In genomic region chr1:160637065-160637464, GRCh38 we compare ENCODE assay signal across 22 cellular contexts. TPM values are rescaled to one million over a fixed set of nuclear protein-coding genes. Genes with fewer than 3 reads are reported as not detected.
DNase-seq lines count a peak whose midpoint lies in the region; ATAC-seq and TF ChIP-seq lines count a peak whose summit lies in the region.
"Had no signal": no experiment of that assay in that cellular context is flagged by ENCODE, and none has a peak within 500 bp of the region (broad histone marks: within the 10 kb centered on the region; RNA-seq: fewer than 3 reads in every experiment).

No MANE protein-coding gene starts in this region.

- no peak for DNase-seq in CD8-positive, alpha-beta T cell
- no peak for DNase-seq in activated CD8-positive, alpha-beta T cell treated with anti-CD3 and anti-CD28 coated beads for 36 hours
- DNase-seq in endothelial cell (ENCODE audit: low spot score) (no peak), head of caudate nucleus (no peak)
- no peak for DNase-seq in stimulated activated naive CD4-positive, alpha-beta T cell treated with Interleukin-2 at 50 U/mL for 16 hours (lab: John Stamatoyannopoulos, UW)
- DNase-seq: activated CD4-positive, alpha-beta T cell treated with anti-CD3 and anti-CD28 coated beads for 1 hour; cortex of kidney; DMS153; KG1; left lung; NCI-H1092; NCI-H524; SHP77; stimulated activated CD4-positive, alpha-beta T cell treated with anti-CD3 and anti-CD28 coated beads, Interleukin-2, amount 100 ng/mL, for 48 hours had no signal

- no peaks in the 10 kb centered on the region for H3K27me3 Mint-ChIP-seq in CD8-positive, alpha-beta T cell (ENCODE audit: low read depth)
- no peaks in the 10 kb centered on the region for H3K27me3 Mint-ChIP-seq in activated CD8-positive, alpha-beta T cell treated with anti-CD3 and anti-CD28 coated beads for 36 hours
- peaks cover 8% of the 10 kb centered on the region for H3K27me3 Mint-ChIP-seq in endothelial cell (ENCODE audit: unreplicated experiment)

- POLR2A ChIA-PET in CD8-positive, alpha-beta T cell (lab: Charles Lee) = interaction anchor here (1.2 kb wide), 1 partner anchor 9 kb away, joined by 4 read pairs; the partner anchor contains the start of gene SLAMF1
- POLR2A ChIA-PET in activated CD8-positive, alpha-beta T cell treated with anti-CD3 and anti-CD28 coated beads for 36 hours (lab: Charles Lee) = interaction anchor here (0.9 to 1.2 kb wide), 3 partner anchors 8 to 71 kb away, joined by 3 to 7 read pairs (median 3); no protein-coding TSS in a partner anchor

- H3K9ac ChIP-seq in BLaER1 = no peak overlapping the region
- H3K9ac ChIP-seq: parathyroid adenoma had no signal

- H3K4me1 Mint-ChIP-seq in CD8-positive, alpha-beta T cell (ENCODE audit: low read depth) = peaks cover 95% of the 10 kb centered on the region
- H3K4me1 Mint-ChIP-seq in activated CD8-positive, alpha-beta T cell treated with anti-CD3 and anti-CD28 coated beads for 36 hours (ENCODE audit: low read depth) = peaks cover 91% of the 10 kb centered on the region
- peaks cover 28% of the 10 kb centered on the region for H3K4me1 Mint-ChIP-seq in endothelial cell (ENCODE audit: unreplicated experiment)

- H3K9me3 Mint-ChIP-seq in CD8-positive, alpha-beta T cell = no peaks in the 10 kb centered on the region
- no peaks in the 10 kb centered on the region for H3K9me3 Mint-ChIP-seq in activated CD8-positive, alpha-beta T cell treated with anti-CD3 and anti-CD28 coated beads for 36 hours
- H3K9me3 Mint-ChIP-seq in endothelial cell (ENCODE audit: unreplicated experiment) = no peaks in the 10 kb centered on the region

- H3K4me3 Mint-ChIP-seq in CD8-positive, alpha-beta T cell = peak overlapping the region; percentile 78
- peak overlapping the region; percentile 74 for H3K4me3 Mint-ChIP-seq in activated CD8-positive, alpha-beta T cell treated with anti-CD3 and anti-CD28 coated beads for 36 hours
- H3K4me3 Mint-ChIP-seq in endothelial cell (ENCODE audit: unreplicated experiment) = no peak overlapping the region

- H3K9me3 ChIP-seq in BLaER1 = no peaks in the 10 kb centered on the region
- no peaks in the 10 kb centered on the region for H3K9me3 ChIP-seq in CD8-positive, alpha-beta T cell (ENCODE audit: low read length)
- H3K9me3 ChIP-seq: gastroesophageal sphincter, left lung had no signal

- H4K20me1 ChIP-seq in BLaER1 = peaks cover 16% of the 10 kb centered on the region; the same call in 1 of the 2 replicates

- intact Hi-C loops in CD8-positive, alpha-beta T cell (cut with DNase I, micrococcal nuclease) = no loop called here
- intact Hi-C loops in activated CD8-positive, alpha-beta T cell treated with anti-CD3 and anti-CD28 coated beads for 36 hours (cut with micrococcal nuclease) = no loop called here
- intact Hi-C loops in head of caudate nucleus (cut with DNase I) = no loop called here

- peak overlapping the region; percentile 60; the same call in 1 of the 2 replicates for H3K27ac ChIP-seq in BLaER1
- H3K27ac ChIP-seq in CD8-positive, alpha-beta T cell (ENCODE audit: low read depth, low read length) = no peak overlapping the region
- H3K27ac ChIP-seq: gastroesophageal sphincter, HL-60, left lung, parathyroid adenoma had no signal

- CTCF ChIA-PET in CD8-positive, alpha-beta T cell (lab: Charles Lee) = interaction anchor here (1.1 to 1.2 kb wide), 2 partner anchors 18 to 38 kb away, joined by 3 to 6 read pairs; no protein-coding TSS in a partner anchor
- CTCF ChIA-PET in activated CD8-positive, alpha-beta T cell treated with anti-CD3 and anti-CD28 coated beads for 36 hours (lab: Charles Lee) = interaction anchor here (0.6 to 1.2 kb wide), 3 partner anchors 7 to 201 kb away, joined by 3 to 6 read pairs (median 4); no protein-coding TSS in a partner anchor

- no peaks in the 10 kb centered on the region for H3K27me3 ChIP-seq in BLaER1
- H3K27me3 ChIP-seq in CD8-positive, alpha-beta T cell (ENCODE audit: insufficient read depth, low read length) = no peaks in the 10 kb centered on the region
- H3K27me3 ChIP-seq: left lung had no signal

- peak overlapping the region; percentile 95 for H3K4me2 ChIP-seq in BLaER1

- no peak for TF ChIP-seq CTCF in CD8-positive, alpha-beta T cell (IDR thresholded peaks at IDR 0.05)
- TF ChIP-seq CTCF in activated CD8-positive, alpha-beta T cell treated with anti-CD3 and anti-CD28 coated beads for 36 hours (IDR thresholded peaks at IDR 0.05) = no peak
- no peak for TF ChIP-seq CTCF in endothelial cell (IDR thresholded peaks at IDR 0.05; ENCODE audit: unreplicated experiment)

- no peak overlapping the region for H3K4me3 ChIP-seq in BLaER1
- no peak overlapping the region for H3K4me3 ChIP-seq in CD8-positive, alpha-beta T cell (ENCODE audit: low read depth, low read length)
- H3K4me3 ChIP-seq: gastroesophageal sphincter, left lung had no signal

- peak overlapping the region; percentile 95 for H3K27ac Mint-ChIP-seq in CD8-positive, alpha-beta T cell
- peak overlapping the region; percentile 98 for H3K27ac Mint-ChIP-seq in activated CD8-positive, alpha-beta T cell treated with anti-CD3 and anti-CD28 coated beads for 36 hours
- peak overlapping the region; percentile 50 for H3K27ac Mint-ChIP-seq in endothelial cell (ENCODE audit: unreplicated experiment)

- H3K36me3 ChIP-seq in BLaER1 = peaks cover 83% of the 10 kb centered on the region
- peaks cover 4% of the 10 kb centered on the region for H3K36me3 ChIP-seq in CD8-positive, alpha-beta T cell (ENCODE audit: insufficient read depth, low read length)
- H3K36me3 ChIP-seq: gastroesophageal sphincter, left lung had no signal

- ATAC-seq in CD8-positive, alpha-beta T cell = no peak
- no peak for ATAC-seq in activated CD8-positive, alpha-beta T cell treated with anti-CD3 and anti-CD28 coated beads for 36 hours
- ATAC-seq in HG02938 (IDR thresholded peaks at IDR 0.05; ENCODE audit: unreplicated experiment) = no peak
- ATAC-seq: gastroesophageal sphincter, left lung had no signal

- H3K36me3 Mint-ChIP-seq in CD8-positive, alpha-beta T cell = peaks cover 42% of the 10 kb centered on the region
- H3K36me3 Mint-ChIP-seq in activated CD8-positive, alpha-beta T cell treated with anti-CD3 and anti-CD28 coated beads for 36 hours (ENCODE audit: low read depth) = peaks cover 86% of the 10 kb centered on the region
- H3K36me3 Mint-ChIP-seq in endothelial cell (ENCODE audit: low read depth, unreplicated experiment) = no peaks in the 10 kb centered on the region

- peaks cover 100% of the 10 kb centered on the region for H3K4me1 ChIP-seq in BLaER1
- peaks cover 94% of the 10 kb centered on the region for H3K4me1 ChIP-seq in CD8-positive, alpha-beta T cell (ENCODE audit: insufficient read depth, low read length)
- H3K4me1 ChIP-seq: gastroesophageal sphincter, parathyroid adenoma had no signal

RNA-seq across cellular contexts. Expression of gene SLAMF1, which starts 9.8 kb away (rescaled TPM):
- 10 to 100 TPM; 12.8 to 18.6 TPM for total RNA-seq in CD8-positive, alpha-beta T cell
- total RNA-seq in activated CD8-positive, alpha-beta T cell treated with anti-CD3 and anti-CD28 coated beads for 36 hours = 10 to 100 TPM; 65.9 to 67.8 TPM
- total RNA-seq in endothelial cell (ENCODE audit: unreplicated experiment) = not detected
- total RNA-seq: epithelial cell of proximal tubule, H4, temporal lobe had no signal

RNA-seq across cellular contexts. Expression of gene CD84, which starts 57.8 kb away (rescaled TPM):
- 10 to 100 TPM; 28.3 to 31.7 TPM for total RNA-seq in CD8-positive, alpha-beta T cell
- total RNA-seq in activated CD8-positive, alpha-beta T cell treated with anti-CD3 and anti-CD28 coated beads for 36 hours = 10 to 100 TPM; 18.1 to 20.1 TPM
- not detected for total RNA-seq in endothelial cell (ENCODE audit: unreplicated experiment)
- total RNA-seq: epithelial cell of proximal tubule, H4 had no signal

Comparison
In these comparisons a context has a peak if more than half of its experiments do, and no peak if none do; other contexts are left out.
1. RNA of gene SLAMF1, which starts 9.8 kb away (total RNA-seq): 65.9 to 67.8 TPM in activated CD8-positive, alpha-beta T cell treated with anti-CD3 and anti-CD28 coated beads for 36 hours and 12.8 to 18.6 TPM in CD8-positive, alpha-beta T cell; not detected in endothelial cell (single experiment); every median in the first group is over 10 times any median in the second.
2. RNA of gene CD84, which starts 57.8 kb away (total RNA-seq): 28.3 to 31.7 TPM in CD8-positive, alpha-beta T cell and 18.1 to 20.1 TPM in activated CD8-positive, alpha-beta T cell treated with anti-CD3 and anti-CD28 coated beads for 36 hours; not detected in endothelial cell (single experiment); every median in the first group is over 10 times any median in the second.
3. Peak in every context shown above with its lines, with median percentiles within 50 percentile points of each other: H3K27ac Mint-ChIP-seq.